13 cellular contexts compared by ENCODE assay signal in the genomic region with DNA sequence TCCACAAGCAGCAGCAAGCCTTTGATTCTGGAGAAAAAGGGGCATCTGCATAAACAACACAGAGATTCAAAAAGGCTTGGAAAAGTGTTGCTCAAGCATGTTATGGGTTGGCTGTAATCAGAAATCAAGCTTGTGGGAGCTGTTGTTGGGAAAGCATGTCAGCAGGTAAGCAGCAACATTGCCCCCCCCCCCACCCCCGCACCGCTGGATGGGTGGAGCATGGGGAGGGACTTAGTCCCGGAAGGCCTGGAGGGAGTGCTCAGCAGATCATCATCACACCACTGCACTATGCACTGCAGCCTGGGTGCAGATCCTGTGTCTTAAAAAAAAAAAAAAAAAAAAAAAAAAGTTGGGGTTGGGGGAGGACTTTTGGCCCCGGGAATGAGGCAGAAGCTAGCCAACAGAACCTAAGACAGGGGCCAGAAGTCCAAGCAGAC. TPM values are rescaled to one million over a fixed set of nuclear protein-coding genes. Genes with fewer than 3 reads are reported as not detected.
DNase-seq lines count a peak whose midpoint lies in the region; ATAC-seq and TF ChIP-seq lines count a peak whose summit lies in the region.
"Had no signal": no experiment of that assay in that cellular context is flagged by ENCODE, and none has a peak within 500 bp of the region (broad histone marks: within the 10 kb centered on the region; RNA-seq: fewer than 3 reads in every experiment).

No MANE protein-coding gene starts in this region.

- H3K36me3 Mint-ChIP-seq in stimulated activated effector memory CD8-positive, alpha-beta T cell treated with anti-CD3 and anti-CD28 coated beads, Interleukin-12 subunit alpha, Interleukin-12 subunit beta, amount 100 ng/mL, for 72 hours, result peaks cover 4% of the 10 kb centered on the region
- no peaks in the 10 kb centered on the region for H3K36me3 Mint-ChIP-seq in activated T-helper 1 cell treated with anti-CD3 and anti-CD28 coated beads, Interleukin-12 subunit alpha, Interleukin-12 subunit beta, Interleukin-2, Interleukin-4 antibody, amounts not matched to agents 30 ng/mL and 10 ng/mL and 1 ng/mL, durations not matched to agents 14 hours and 24 hours and 36 hours (ENCODE audit: low read depth)

- no peak for TF ChIP-seq EP300 in SK-N-SH (IDR thresholded peaks at IDR 0.05; ENCODE audit: borderline replicate concordance in 1 of 2, low read depth in 1 of 2, low read length in 1 of 2)

- CTCF ChIA-PET in SK-N-SH (lab: Yijun Ruan, JAX), result interaction anchor here (1.1 kb wide), 1 partner anchor 16 kb away, joined by 3 read pairs; no protein-coding TSS in a partner anchor
- CTCF ChIA-PET in Panc1 (lab: Charles Lee), result no interaction called here

- H3K27ac ChIP-seq in SK-N-SH (ENCODE audit: low read depth in 2 of 2, low read length in 1 of 2) (no peak overlapping the region), Panc1 (ENCODE audit: low read length) (no peak overlapping the region)

- peaks cover 9% of the 10 kb centered on the region for H3K27me3 ChIP-seq in SK-N-SH (ENCODE audit: insufficient read depth)
- H3K27me3 ChIP-seq in Panc1 (ENCODE audit: control insufficient read depth, insufficient read depth, low read length), result peaks cover 2% of the 10 kb centered on the region; the same call in 1 of the 2 replicates

- intact Hi-C loops in Panc1 (cut with micrococcal nuclease; ENCODE audit: unreplicated experiment), result no loop called here
- intact Hi-C loops in activated T-helper 1 cell treated with anti-CD3 and anti-CD28 coated beads, Interleukin-12 subunit alpha, Interleukin-12 subunit beta, Interleukin-2, Interleukin-4 antibody, amounts not matched to agents 30 ng/mL and 10 ng/mL and 1 ng/mL, durations not matched to agents 14 hours and 24 hours and 36 hours (cut with micrococcal nuclease), result no loop called here

- no peak overlapping the region for H2AFZ ChIP-seq in SK-N-SH (ENCODE audit: low read depth)

- H4K20me1 ChIP-seq in SK-N-SH (ENCODE audit: insufficient read depth), result no peaks in the 10 kb centered on the region

- no peak overlapping the region for H3K9ac ChIP-seq in SK-N-SH

- H3K9me3 ChIP-seq in SK-N-SH, result no peaks in the 10 kb centered on the region
- H3K9me3 ChIP-seq in Panc1 (ENCODE audit: control insufficient read depth, insufficient read depth, low read depth, low read length), result no peaks in the 10 kb centered on the region

- ATAC-seq in SK-N-SH treated with all-trans-retinoic acid at 6 μM for 48 hours (0 out of 3 replicates have a peak, but pooled peaks have one; percentile 44), Panc1 (peak; percentile 67; the same call in 1 of the 2 replicates), HG02588 (IDR thresholded peaks at IDR 0.05; ENCODE audit: unreplicated experiment) (no peak)
- peak; percentile 52 for ATAC-seq in stimulated activated effector memory CD8-positive, alpha-beta T cell treated with anti-CD3 and anti-CD28 coated beads, Interleukin-12 subunit alpha, Interleukin-12 subunit beta, amount 100 ng/mL, for 72 hours

- H3F3A ChIP-seq in SK-N-SH (replicated peaks; ENCODE audit: insufficient read depth), result no peaks in the 10 kb centered on the region

- no peaks in the 10 kb centered on the region for H3K9me3 Mint-ChIP-seq in stimulated activated effector memory CD8-positive, alpha-beta T cell treated with anti-CD3 and anti-CD28 coated beads, Interleukin-12 subunit alpha, Interleukin-12 subunit beta, amount 100 ng/mL, for 72 hours
- no peaks in the 10 kb centered on the region for H3K9me3 Mint-ChIP-seq in activated T-helper 1 cell treated with anti-CD3 and anti-CD28 coated beads, Interleukin-12 subunit alpha, Interleukin-12 subunit beta, Interleukin-2, Interleukin-4 antibody, amounts not matched to agents 30 ng/mL and 10 ng/mL and 1 ng/mL, durations not matched to agents 14 hours and 24 hours and 36 hours
- H3K9me3 Mint-ChIP-seq: activated CD4-positive, alpha-beta T cell treated with anti-CD3 and anti-CD28 coated beads, Interleukin-2, amount 10 ng/mL, durations not matched to agents 24 days and 14 days; T-helper 1 cell treated with Interleukin-12 subunit alpha and Interleukin-12 subunit beta and Interleukin-4 antibody, amounts not matched to agents 30 μg/mL and 1 μg/mL, for 36 hours had no signal

- no peaks in the 10 kb centered on the region for H3K79me2 ChIP-seq in SK-N-SH (ENCODE audit: insufficient read depth)

- H3K4me1 Mint-ChIP-seq in stimulated activated effector memory CD8-positive, alpha-beta T cell treated with anti-CD3 and anti-CD28 coated beads, Interleukin-12 subunit alpha, Interleukin-12 subunit beta, amount 100 ng/mL, for 72 hours, result no peaks in the 10 kb centered on the region
- no peaks in the 10 kb centered on the region for H3K4me1 Mint-ChIP-seq in activated T-helper 1 cell treated with anti-CD3 and anti-CD28 coated beads, Interleukin-12 subunit alpha, Interleukin-12 subunit beta, Interleukin-2, Interleukin-4 antibody, amounts not matched to agents 30 ng/mL and 10 ng/mL and 1 ng/mL, durations not matched to agents 14 hours and 24 hours and 36 hours (ENCODE audit: low read depth)
- H3K4me1 Mint-ChIP-seq: activated CD4-positive, alpha-beta T cell treated with anti-CD3 and anti-CD28 coated beads, Interleukin-2, amount 10 ng/mL, durations not matched to agents 24 days and 14 days had no signal

- H3K4me3 ChIP-seq in SK-N-SH (ENCODE audit: low read depth in 2 of 2, low read length in 1 of 2), result no peak overlapping the region
- no peak overlapping the region for H3K4me3 ChIP-seq in Panc1 (ENCODE audit: low read depth in 2 of 2, low read length in 2 of 2)

- WGBS in SK-N-SH (ENCODE audit: low lambda C conversion rate), result 20% methylated on average over 4 of the region's 4 CpGs

- no peak overlapping the region for H3K27ac Mint-ChIP-seq in stimulated activated effector memory CD8-positive, alpha-beta T cell treated with anti-CD3 and anti-CD28 coated beads, Interleukin-12 subunit alpha, Interleukin-12 subunit beta, amount 100 ng/mL, for 72 hours
- H3K27ac Mint-ChIP-seq in activated T-helper 1 cell treated with anti-CD3 and anti-CD28 coated beads, Interleukin-12 subunit alpha, Interleukin-12 subunit beta, Interleukin-2, Interleukin-4 antibody, amounts not matched to agents 30 ng/mL and 10 ng/mL and 1 ng/mL, durations not matched to agents 14 hours and 24 hours and 36 hours, result no peak overlapping the region
- H3K27ac Mint-ChIP-seq: activated CD4-positive, alpha-beta T cell treated with anti-CD3 and anti-CD28 coated beads, Interleukin-2, amount 10 ng/mL, durations not matched to agents 24 days and 14 days; nephron progenitor cell; T-helper 1 cell treated with Interleukin-12 subunit alpha and Interleukin-12 subunit beta and Interleukin-4 antibody, amounts not matched to agents 30 μg/mL and 1 μg/mL, for 36 hours had no signal

- no peaks in the 10 kb centered on the region for H3K36me3 ChIP-seq in SK-N-SH (replicated peaks in 1 of 2; ENCODE audit: control insufficient read depth in 1 of 2, insufficient read depth in 2 of 2, low read length in 1 of 2)
- no peaks in the 10 kb centered on the region for H3K36me3 ChIP-seq in Panc1 (ENCODE audit: control insufficient read depth, insufficient read depth, low read length)

- no TSS peak for BruUV-seq in Panc1 (replicated peaks; lab: Mats Ljungman, UMichigan)

- H3K4me3 Mint-ChIP-seq in stimulated activated effector memory CD8-positive, alpha-beta T cell treated with anti-CD3 and anti-CD28 coated beads, Interleukin-12 subunit alpha, Interleukin-12 subunit beta, amount 100 ng/mL, for 72 hours, result no peak overlapping the region
- no peak overlapping the region for H3K4me3 Mint-ChIP-seq in activated T-helper 1 cell treated with anti-CD3 and anti-CD28 coated beads, Interleukin-12 subunit alpha, Interleukin-12 subunit beta, Interleukin-2, Interleukin-4 antibody, amounts not matched to agents 30 ng/mL and 10 ng/mL and 1 ng/mL, durations not matched to agents 14 hours and 24 hours and 36 hours
- H3K4me3 Mint-ChIP-seq: activated CD4-positive, alpha-beta T cell treated with anti-CD3 and anti-CD28 coated beads, Interleukin-2, amount 10 ng/mL, durations not matched to agents 24 days and 14 days; nephron progenitor cell; T-helper 1 cell treated with Interleukin-12 subunit alpha and Interleukin-12 subunit beta and Interleukin-4 antibody, amounts not matched to agents 30 μg/mL and 1 μg/mL, for 36 hours had no signal

- no peaks in the 10 kb centered on the region for H3K9me2 ChIP-seq in SK-N-SH

- no peak for TF ChIP-seq RAD21 in SK-N-SH (IDR thresholded peaks at IDR 0.05; ENCODE audit: low read length)

- no peak for TF ChIP-seq CTCF in SK-N-SH (IDR thresholded peaks at IDR 0.05)
- TF ChIP-seq CTCF in Panc1 (IDR thresholded peaks at IDR 0.05), result no peak

- H3K4me2 ChIP-seq in SK-N-SH, result no peak overlapping the region

- peaks cover 20% of the 10 kb centered on the region for H3K27me3 Mint-ChIP-seq in activated T-helper 1 cell treated with anti-CD3 and anti-CD28 coated beads, Interleukin-12 subunit alpha, Interleukin-12 subunit beta, Interleukin-2, Interleukin-4 antibody, amounts not matched to agents 30 ng/mL and 10 ng/mL and 1 ng/mL, durations not matched to agents 14 hours and 24 hours and 36 hours (ENCODE audit: insufficient read depth)

- in situ Hi-C loops in Panc1 (cut with HindIII; ENCODE audit: low pct_unique_long_range_greater_than_20kb, low sequenced_read_pairs), result no loop called here

- DNase-seq in SK-N-SH, result no peak
- no peak for DNase-seq in Panc1 (ENCODE audit: low read depth, low spot score)
- peak; percentile 74 for DNase-seq in iPS-NIHi11 (ENCODE audit: low spot score)
- no peak for DNase-seq in stimulated activated effector memory CD8-positive, alpha-beta T cell treated with anti-CD3 and anti-CD28 coated beads, Interleukin-12 subunit alpha, Interleukin-12 subunit beta, amount 100 ng/mL, for 72 hours (ENCODE audit: low spot score in 2 of 2)
- no peak for DNase-seq in activated T-helper 1 cell treated with anti-CD3 and anti-CD28 coated beads, Interleukin-12 subunit alpha, Interleukin-12 subunit beta, Interleukin-2, Interleukin-4 antibody, amounts not matched to agents 30 ng/mL and 10 ng/mL and 1 ng/mL, durations not matched to agents 14 hours and 24 hours and 36 hours (ENCODE audit: low spot score)
- no peak for DNase-seq in activated T-cell treated with anti-CD3 and anti-CD28 coated beads for 4 hours
- DNase-seq: activated CD4-positive, alpha-beta T cell treated with anti-CD3 and anti-CD28 coated beads, Interleukin-2, amount 10 ng/mL, durations not matched to agents 24 days and 14 days; foreskin melanocyte; NCI-H2081; nephron progenitor cell had no signal

- POLR2A ChIA-PET in SK-N-SH (lab: Yijun Ruan, JAX), result no interaction called here
- POLR2A ChIA-PET in Panc1 (lab: Charles Lee), result no interaction called here

- no peaks in the 10 kb centered on the region for H3K4me1 ChIP-seq in SK-N-SH (ENCODE audit: control insufficient read depth in 1 of 2, insufficient read depth in 2 of 2, low read depth in 1 of 2, low read length in 1 of 2)
- H3K4me1 ChIP-seq in Panc1 (ENCODE audit: control insufficient read depth, insufficient read depth, low read length), result no peaks in the 10 kb centered on the region

RNA-seq across cellular contexts. Expression of a gene that starts 16.8 kb away (rescaled TPM):
- polyA plus RNA-seq in SK-N-SH (2012; rRNA removed), result 23.7 and 36.3 TPM in 2 replicates
- 17.5 and 19.6 TPM in 2 replicates for polyA plus RNA-seq in SK-N-SH (2012; cell fraction: cytosol; rRNA removed)
- 106 and 135 TPM in 2 replicates for polyA plus RNA-seq in SK-N-SH (2012; cell fraction: nucleus; rRNA removed)
- total RNA-seq in Panc1 (2021; ENCODE audit: unreplicated experiment), result 52.7 TPM
- 66.6 TPM for polyA plus RNA-seq in Panc1 (2012; ENCODE audit: insufficient read length)
- 53.8 and 59.9 TPM in 2 replicates for total RNA-seq in activated T-helper 1 cell treated with anti-CD3 and anti-CD28 coated beads, Interleukin-12 subunit alpha, Interleukin-12 subunit beta, Interleukin-2, Interleukin-4 antibody, amounts not matched to agents 30 ng/mL and 10 ng/mL and 1 ng/mL, durations not matched to agents 14 hours and 24 hours and 36 hours
